ENCODE assay signal across 1 cellular context in genomic region chr14:35248476-35248788, GRCh38.
TF ChIP-seq lines count a peak whose summit lies in the region.

No MANE protein-coding gene starts in this region.

TF ChIP-seq in GM12878, 131 proteins besides CTCF, POLR2A, EP300 and RAD21 (continued from another document):
- TF ChIP-seq ZBTB11 (CRISPR knock-in tag; IDR thresholded peaks at IDR 0.05) (no peak), SIN3A (IDR thresholded peaks at IDR 0.05; ENCODE audit: low read depth, low read length) (no peak), ATF2 (IDR thresholded peaks at IDR 0.05; ENCODE audit: low read length) (no peak), BCL11A (IDR thresholded peaks at IDR 0.05; ENCODE audit: low read depth, low read length) (no peak)
- TF ChIP-seq, protein P1, sequence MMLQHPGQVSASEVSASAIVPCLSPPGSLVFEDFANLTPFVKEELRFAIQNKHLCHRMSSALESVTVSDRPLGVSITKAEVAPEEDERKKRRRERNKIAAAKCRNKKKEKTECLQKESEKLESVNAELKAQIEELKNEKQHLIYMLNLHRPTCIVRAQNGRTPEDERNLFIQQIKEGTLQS (IDR thresholded peaks at IDR 0.05; ENCODE audit: borderline replicate concordance, extremely low read depth, low read depth, low read length): no peak
TF ChIP-seq in GM12878: peak in this region for 0.
